8 cellular contexts compared by ENCODE assay signal in the genomic region with DNA sequence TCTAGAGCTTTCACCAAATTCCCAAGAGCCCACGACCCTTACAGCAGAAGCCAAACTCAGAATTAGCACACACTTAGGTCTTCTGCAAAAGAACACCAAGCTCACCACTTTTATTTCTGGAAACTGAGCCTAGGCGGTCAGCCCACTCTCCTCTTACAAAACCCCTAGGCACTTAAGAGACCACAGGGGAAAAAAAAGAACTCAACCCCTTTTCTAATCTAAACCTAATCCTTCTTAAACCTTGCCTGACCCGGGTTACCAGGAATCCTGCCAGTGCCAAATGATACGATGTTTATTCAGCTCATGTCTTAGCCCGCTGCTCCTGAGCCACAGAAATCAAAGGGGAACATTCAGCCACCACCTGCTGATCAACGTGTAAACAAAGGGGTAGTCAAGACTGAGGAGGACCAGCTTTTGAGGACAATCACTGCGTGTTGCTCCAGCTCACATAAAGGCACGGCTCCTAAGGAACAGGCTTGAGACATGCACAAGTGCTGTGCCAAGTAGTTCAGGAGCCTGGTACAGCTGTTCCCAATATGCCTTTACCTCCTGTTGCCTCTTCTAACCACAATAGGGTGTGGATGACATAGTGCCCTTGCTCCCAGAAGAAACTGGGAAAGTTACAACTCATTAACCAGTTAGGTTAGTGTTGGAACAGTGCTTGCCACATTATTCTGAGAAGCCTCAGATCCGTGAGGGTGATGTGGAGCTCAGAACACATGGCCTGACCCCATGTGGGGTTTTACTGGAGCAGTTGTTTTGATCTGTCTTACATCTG. TPM values are rescaled to one million over a fixed set of nuclear protein-coding genes. Genes with fewer than 3 reads are reported as not detected.
DNase-seq lines count a peak whose midpoint lies in the region; ATAC-seq and TF ChIP-seq lines count a peak whose summit lies in the region.

No MANE protein-coding gene starts in this region.

- H3K27ac ChIP-seq in breast epithelium, result peak overlapping the region; percentile 81 to 90
- peak overlapping the region; percentile 74 to 78 for H3K27ac ChIP-seq in left lung

- no peak for TF ChIP-seq POLR2A in breast epithelium (IDR thresholded peaks at IDR 0.05)

- H3K4me3 ChIP-seq in breast epithelium, result peak overlapping the region in 2 of 3 donors; percentile 30 to 54
- H3K4me3 ChIP-seq in left lung, result no peak overlapping the region

- DNase-seq in AG09319 (ENCODE audit: extremely low read depth, low read depth) (peak; percentile 80), LoVo (ENCODE audit: low spot score) (peak; percentile 80), breast epithelium (ENCODE audit: low spot score in 2 of 2) (peak in 1 of 2 donors; percentile 65), left lung (peak in 1 of 2 donors; percentile 54), ureter (ENCODE audit: low spot score) (peak; percentile 47)
- no peak for DNase-seq in NK-92 treated with Interleukin-12 subunit alpha and Interleukin-12 subunit beta, amount 100 ng/mL, for 24 hours (lab: John Stamatoyannopoulos, UW)

- H3K4me1 ChIP-seq in breast epithelium (peaks cover 5 to 11% of the 10 kb centered on the region in 2 donors), left lung (peaks cover 12 to 32% of the 10 kb centered on the region in 2 donors)

- no peaks in the 10 kb centered on the region for H3K9me3 ChIP-seq in breast epithelium
- no peaks in the 10 kb centered on the region for H3K9me3 ChIP-seq in left lung

- ATAC-seq in left lung, result peak; percentile 89
- ATAC-seq in GM19455 (IDR thresholded peaks at IDR 0.05; ENCODE audit: unreplicated experiment), result no peak
- no peak for ATAC-seq in GM21825 (IDR thresholded peaks at IDR 0.05; ENCODE audit: unreplicated experiment)

- no peak for TF ChIP-seq CTCF in AG09319 (IDR thresholded peaks at IDR 0.05; ENCODE audit: low read depth, low read length)
- TF ChIP-seq CTCF in breast epithelium (IDR thresholded peaks at IDR 0.05), result no peak
- TF ChIP-seq CTCF in left lung (IDR thresholded peaks at IDR 0.05), result no peak

- H3K36me3 ChIP-seq in breast epithelium (no peaks in the 10 kb centered on the region), left lung (no peaks in the 10 kb centered on the region)

- H3K27me3 ChIP-seq in breast epithelium, result no peaks in the 10 kb centered on the region
- no peaks in the 10 kb centered on the region for H3K27me3 ChIP-seq in left lung

- intact Hi-C loops in breast epithelium (cut with DNase I; ENCODE audit: low total_unique reads) (no loop called here), left lung (cut with DNase I) (no loop called here)

RNA-seq across cellular contexts. Expression of gene ZFAND5, which starts 49.3 kb away (rescaled TPM):
- total RNA-seq in breast epithelium, result 100 to 1,000 TPM; 268 to 516 (median 423) TPM
- total RNA-seq in left lung, result 100 to 1,000 TPM; 149 to 161 TPM
- 282 TPM for total RNA-seq in ureter

Comparison
In these comparisons a context has a peak if more than half of its experiments do, and no peak if none do; other contexts are left out.
1. H3K4me3 ChIP-seq: peak in breast epithelium (2 of 3); none in left lung (0 of 2).